Comparison of ENCODE assay signal across 25 cellular contexts in genomic region chr22:36141481-36141880, GRCh38.
"Had no signal": no experiment of that assay in that cellular context is flagged by ENCODE, and none has a peak within 500 bp of the region (broad histone marks: within the 10 kb centered on the region; RNA-seq: fewer than 3 reads in every experiment).

No MANE protein-coding gene starts in this region.

- H3K4me3 ChIP-seq: coronary artery, gastrocnemius medialis, heart left ventricle, hepatocyte, lung, mucosa of descending colon, neural progenitor cell, prostate gland, skin epidermis, spleen, stomach, tibial artery, upper lobe of left lung, uterus had no signal

- H3K9me3 Mint-ChIP-seq: memory B cell; mesothelial cell of epicardium; naive B cell; nephron; neural progenitor cell; stimulated activated naive B cell treated with anti-CD40 and anti-IgM and Interleukin-4, amounts not matched to agents 10 μg/mL and 1 μg/mL and 100 μg/mL, for 72 hours had no signal

- H3K9me3 ChIP-seq: gastrocnemius medialis, heart left ventricle, mucosa of descending colon, prostate gland, spleen, stomach, tibial artery, upper lobe of left lung, uterus had no signal

- H3K4me2 ChIP-seq: hepatocyte, neural progenitor cell had no signal

- H3K27ac Mint-ChIP-seq: mesothelial cell of epicardium; stimulated activated naive B cell treated with anti-CD40 and anti-IgM and Interleukin-4, amounts not matched to agents 10 μg/mL and 1 μg/mL and 100 μg/mL, for 72 hours had no signal

- FAIRE-seq: kidney had no signal

- H3K36me3 Mint-ChIP-seq: mesothelial cell of epicardium, neural progenitor cell had no signal

- DNase-seq: dermis blood vessel endothelial cell; foreskin fibroblast; gastrocnemius medialis; heart left ventricle; kidney; mucosa of descending colon; naive B cell; right cardiac atrium; spleen; stimulated activated CD4-positive, alpha-beta T cell treated with anti-CD3 and anti-CD28 coated beads, Interleukin-4, amount 100 ng/mL, for 4 hours; stimulated activated naive B cell treated with anti-CD40 and anti-IgM and Interleukin-4, amounts not matched to agents 10 μg/mL and 1 μg/mL and 100 μg/mL, for 72 hours; stomach; tibial artery; upper lobe of left lung; uterus had no signal

- H3K9ac ChIP-seq: neural progenitor cell had no signal

- H3K4me3 Mint-ChIP-seq: memory B cell; mesothelial cell of epicardium; nephron; neural progenitor cell; stimulated activated naive B cell treated with anti-CD40 and anti-IgM and Interleukin-4, amounts not matched to agents 10 μg/mL and 1 μg/mL and 100 μg/mL, for 72 hours had no signal

- H2AFZ ChIP-seq: hepatocyte, neural progenitor cell had no signal

- H3K36me3 ChIP-seq: neural progenitor cell, uterus had no signal

- H3K79me2 ChIP-seq: hepatocyte had no signal

- H3K4me1 Mint-ChIP-seq: stimulated activated naive B cell treated with anti-CD40 and anti-IgM and Interleukin-4, amounts not matched to agents 10 μg/mL and 1 μg/mL and 100 μg/mL, for 72 hours had no signal

- H3K27me3 Mint-ChIP-seq: memory B cell; naive B cell; stimulated activated naive B cell treated with anti-CD40 and anti-IgM and Interleukin-4, amounts not matched to agents 10 μg/mL and 1 μg/mL and 100 μg/mL, for 72 hours had no signal

- H3K27me3 ChIP-seq: gastrocnemius medialis, heart left ventricle, hepatocyte, neural progenitor cell, spleen, stomach, tibial artery, upper lobe of left lung, uterus had no signal

- H3K4me1 ChIP-seq: neural progenitor cell, prostate gland, uterus had no signal

- ATAC-seq: gastrocnemius medialis; heart left ventricle; left lobe of liver; mucosa of descending colon; right cardiac atrium; stimulated activated naive B cell treated with anti-CD40 and anti-IgM and Interleukin-4, amounts not matched to agents 10 μg/mL and 1 μg/mL and 100 μg/mL, for 72 hours had no signal

- H3K27ac ChIP-seq: coronary artery, gastrocnemius medialis, heart left ventricle, hepatocyte, neural progenitor cell, prostate gland, skin epidermis, stomach, tibial artery, upper lobe of left lung, uterus had no signal
